ENCODE assay signal across 8 cellular contexts in genomic region chr11:86152006-86152862, GRCh38.
DNase-seq lines count a peak whose midpoint lies in the region; ATAC-seq and TF ChIP-seq lines count a peak whose summit lies in the region.

No MANE protein-coding gene starts in this region.

- ATAC-seq in HG03108 (IDR thresholded peaks at IDR 0.05; ENCODE audit: unreplicated experiment) = peak; percentile 14
- ATAC-seq in GM18505 (IDR thresholded peaks at IDR 0.05; ENCODE audit: unreplicated experiment) = no peak
- no peak for ATAC-seq in HG02840 (IDR thresholded peaks at IDR 0.05; ENCODE audit: low FRiP score, unreplicated experiment)

- TF ChIP-seq CTCF in osteocyte (IDR thresholded peaks at IDR 0.05) = no peak

- DNase-seq in EH (ENCODE audit: low read depth) (peak; percentile 86), osteocyte (ENCODE audit: extremely low spot score, unreplicated experiment) (no peak), NCI-H1694 (lab: John Stamatoyannopoulos, UW) (no peak)
- no peak for DNase-seq in stimulated activated CD4-positive, alpha-beta T cell treated with anti-CD3 and anti-CD28 coated beads, Interleukin-4, amount 100 ng/mL, for 4 hours

- H3K27ac Mint-ChIP-seq in osteocyte (ENCODE audit: unreplicated experiment) = peak overlapping the region; percentile 96

- H3K4me1 Mint-ChIP-seq in osteocyte (ENCODE audit: unreplicated experiment) = peaks cover 64% of the 10 kb centered on the region

- no peaks in the 10 kb centered on the region for H3K27me3 Mint-ChIP-seq in osteocyte (ENCODE audit: unreplicated experiment)

- no peak for TF ChIP-seq POLR2A in GM18505 (IDR thresholded peaks at IDR 0.05; ENCODE audit: borderline replicate concordance, extremely low read depth, insufficient read depth, insufficient read length)

- H3K9me3 Mint-ChIP-seq in osteocyte (ENCODE audit: unreplicated experiment) = no peaks in the 10 kb centered on the region

- H3K4me3 Mint-ChIP-seq in osteocyte (ENCODE audit: unreplicated experiment) = peak overlapping the region; percentile 42

- no peaks in the 10 kb centered on the region for H3K36me3 Mint-ChIP-seq in osteocyte (ENCODE audit: unreplicated experiment)

- peak overlapping the region; percentile 97 for H3K27ac ChIP-seq in cingulate gyrus (ENCODE audit: low read depth, low read length)
